ENCODE assay signal across 8 cellular contexts in genomic region chr1:154972517-154973343, GRCh38. TPM values are rescaled to one million over a fixed set of nuclear protein-coding genes. Genes with fewer than 3 reads are reported as not detected.
A peak's percentile ranks its signal among the peaks of the same experiment; 100 is the strongest.
DNase-seq lines count a peak whose midpoint lies in the region; ATAC-seq and TF ChIP-seq lines count a peak whose summit lies in the region.

No MANE protein-coding gene starts in this region.

- ATAC-seq in Panc1 (peak; percentile 25), HG03565 (IDR thresholded peaks at IDR 0.05; ENCODE audit: unreplicated experiment) (no peak)

- H3K27me3 ChIP-seq in Panc1 (ENCODE audit: control insufficient read depth, insufficient read depth, low read length) = no peaks in the 10 kb centered on the region
- no peaks in the 10 kb centered on the region for H3K27me3 ChIP-seq in endodermal cell (ENCODE audit: control insufficient read depth, insufficient read depth, low read length, poor library complexity, severe bottlenecking)
- H3K27me3 ChIP-seq in mucosa of rectum (ENCODE audit: control insufficient read depth in 2 of 2, insufficient read depth in 2 of 2, low read length in 2 of 2) = no peaks in the 10 kb centered on the region

- H3K27ac Mint-ChIP-seq in endodermal cell = no peak overlapping the region

- peaks cover 14% of the 10 kb centered on the region for H3K36me3 Mint-ChIP-seq in endodermal cell (ENCODE audit: low read depth)

- H3K9me3 ChIP-seq in Panc1 (ENCODE audit: control insufficient read depth, insufficient read depth, low read depth, low read length) = no peaks in the 10 kb centered on the region
- no peaks in the 10 kb centered on the region for H3K9me3 ChIP-seq in endodermal cell (ENCODE audit: control insufficient read depth, low read length)
- no peaks in the 10 kb centered on the region for H3K9me3 ChIP-seq in mucosa of rectum (ENCODE audit: control insufficient read depth in 2 of 2, low read length in 2 of 2)

- WGBS in endodermal cell (ENCODE audit: insufficient coverage in 1 of 2, insufficient read length in 1 of 2), 2 experiments = 5 to 7% methylated on average over 9 to 17 of the region's 18 CpGs

- no peaks in the 10 kb centered on the region; the same call in none of the 2 replicates for H3K36me3 ChIP-seq in Panc1 (ENCODE audit: control insufficient read depth, insufficient read depth, low read length)
- H3K36me3 ChIP-seq in endodermal cell (ENCODE audit: control insufficient read depth, insufficient read depth, low read length) = peaks cover 14% of the 10 kb centered on the region
- H3K36me3 ChIP-seq in mucosa of rectum (ENCODE audit: control insufficient read depth in 2 of 2, insufficient read depth in 2 of 2, low read length in 2 of 2) = peaks cover 10 to 25% of the 10 kb centered on the region in 2 donors

- H3K9ac ChIP-seq in endodermal cell (ENCODE audit: extremely low read depth, low read length, poor library complexity, severe bottlenecking) = peak overlapping the region; percentile 96
- H3K9ac ChIP-seq in mucosa of rectum (ENCODE audit: low read depth in 1 of 2, low read length in 2 of 2) = peak overlapping the region; percentile 79 to 99

- POLR2A ChIA-PET in Panc1 (lab: Charles Lee) = interaction anchor here (0.8 kb wide), 1 partner anchor 9 kb away, joined by 4 read pairs; no protein-coding TSS in a partner anchor

- DNase-seq in GM04504 (ENCODE audit: low read depth) (peak; percentile 91), Panc1 (ENCODE audit: low read depth, low spot score) (peak; percentile 93), endodermal cell (peak; percentile 98), MV-4-11 (lab: John Stamatoyannopoulos, UW) (no peak)
- no peak for DNase-seq in activated CD4-positive, alpha-beta T cell treated with anti-CD3 and anti-CD28 coated beads, Interleukin-2, amount 50 U/mL, for 1 hour
- no peak for DNase-seq in effector CD4-positive, alpha-beta T cell

- H3K27ac ChIP-seq in Panc1 (ENCODE audit: low read length) = peak overlapping the region; percentile 98
- H3K27ac ChIP-seq in endodermal cell (ENCODE audit: low read depth, low read length) = peak overlapping the region; percentile 97
- H3K27ac ChIP-seq in mucosa of rectum (ENCODE audit: low read depth in 2 of 2, low read length in 2 of 2) = peak overlapping the region; percentile 99

- intact Hi-C loops in Panc1 (cut with micrococcal nuclease; ENCODE audit: unreplicated experiment) = no loop called here

- in situ Hi-C loops in Panc1 (cut with HindIII; ENCODE audit: low pct_unique_long_range_greater_than_20kb, low sequenced_read_pairs) = no loop called here

- H3K4me3 ChIP-seq in Panc1 (ENCODE audit: low read depth in 2 of 2, low read length in 2 of 2) = peak overlapping the region; percentile 77 to 88
- H3K4me3 ChIP-seq in endodermal cell (ENCODE audit: low read length) = peak overlapping the region; percentile 99
- peak overlapping the region; percentile 55 to 96 for H3K4me3 ChIP-seq in mucosa of rectum (ENCODE audit: low read length in 2 of 2)

- H3K4me3 Mint-ChIP-seq in endodermal cell = no peak overlapping the region

- H3K4me1 Mint-ChIP-seq in endodermal cell = peaks cover 39% of the 10 kb centered on the region

- TF ChIP-seq CTCF in Panc1 (IDR thresholded peaks at IDR 0.05) (no peak), endodermal cell (conservative IDR thresholded peaks at IDR 0.05) (no peak)

- TSS peak; percentile 64 for BruUV-seq in Panc1 (replicated peaks; lab: Mats Ljungman, UMichigan)

- no peaks in the 10 kb centered on the region for H3K9me3 Mint-ChIP-seq in endodermal cell

- H3K4me1 ChIP-seq in Panc1 (ENCODE audit: control insufficient read depth, insufficient read depth, low read length) (peaks cover 51% of the 10 kb centered on the region), endodermal cell (ENCODE audit: control insufficient read depth, insufficient read depth, low read length) (peaks cover 6% of the 10 kb centered on the region), mucosa of rectum (ENCODE audit: control insufficient read depth in 2 of 2, insufficient read depth in 2 of 2, low read length in 2 of 2) (peaks cover 31 to 40% of the 10 kb centered on the region in 2 donors)

- no peaks in the 10 kb centered on the region for H3K27me3 Mint-ChIP-seq in endodermal cell (ENCODE audit: insufficient read depth)

- CTCF ChIA-PET in Panc1 (lab: Charles Lee) = interaction anchor here (0.6 to 1.0 kb wide), 2 partner anchors 45 to 56 kb away, joined by 4 to 5 read pairs; no protein-coding TSS in a partner anchor

RNA-seq across cellular contexts. Expression of gene CKS1B, which starts 1.8 kb away (rescaled TPM):
- 212 TPM for total RNA-seq in Panc1 (2021; ENCODE audit: unreplicated experiment)
- polyA plus RNA-seq in Panc1 (2012; ENCODE audit: insufficient read length) = 156 TPM
- total RNA-seq in endodermal cell = 100 to 1,000 TPM; 145 to 229 TPM
- polyA plus RNA-seq in endodermal cell (2013, experiment 1 of 2) = 355 TPM
- polyA plus RNA-seq in endodermal cell (2013, experiment 2 of 2) = 371 TPM

RNA-seq across cellular contexts. Expression of gene SHC1, which starts 2.2 kb away (rescaled TPM):
- 373 TPM for total RNA-seq in Panc1 (2021; ENCODE audit: unreplicated experiment)
- polyA plus RNA-seq in Panc1 (2012; ENCODE audit: insufficient read length) = 479 TPM
- 100 to 1,000 TPM; 157 to 231 TPM for total RNA-seq in endodermal cell
- polyA plus RNA-seq in endodermal cell (2013, experiment 1 of 2) = 134 TPM
- 135 TPM for polyA plus RNA-seq in endodermal cell (2013, experiment 2 of 2)

RNA-seq across cellular contexts. Expression of gene FLAD1, which starts 10.4 kb away (rescaled TPM):
- total RNA-seq in Panc1 (2021; ENCODE audit: unreplicated experiment) (72.8 TPM), endodermal cell (10 to 100 TPM; 61.9 to 65.0 TPM)
- polyA plus RNA-seq in Panc1 (2012; ENCODE audit: insufficient read length) = 61.9 TPM
- 54.8 TPM for polyA plus RNA-seq in endodermal cell (2013, experiment 1 of 2)
- 47.4 TPM for polyA plus RNA-seq in endodermal cell (2013, experiment 2 of 2)

RNA-seq across cellular contexts. Expression of gene PYGO2, which starts 11.1 kb away (rescaled TPM):
- total RNA-seq in Panc1 (2021; ENCODE audit: unreplicated experiment) (41.1 TPM), endodermal cell (10 to 100 TPM; 33.4 to 40.4 TPM)
- 27.3 TPM for polyA plus RNA-seq in Panc1 (2012; ENCODE audit: insufficient read length)
- polyA plus RNA-seq in endodermal cell (2013, experiment 1 of 2) = 35.0 TPM
- polyA plus RNA-seq in endodermal cell (2013, experiment 2 of 2) = 32.2 TPM

RNA-seq across cellular contexts. Expression of gene PBXIP1, which starts 16.8 kb away (rescaled TPM):
- 40.7 TPM for total RNA-seq in Panc1 (2021; ENCODE audit: unreplicated experiment)
- 64.9 TPM for polyA plus RNA-seq in Panc1 (2012; ENCODE audit: insufficient read length)
- 10 to 100 TPM; 42.5 to 61.3 TPM for total RNA-seq in endodermal cell
- polyA plus RNA-seq in endodermal cell (2013, experiment 1 of 2) = 38.9 TPM
- polyA plus RNA-seq in endodermal cell (2013, experiment 2 of 2) = 39.4 TPM

Comparison
In these comparisons a context has a peak if more than half of its experiments do, and no peak if none do; other contexts are left out.
1. DNase-seq: peak in GM04504 (single experiment), Panc1 (single experiment) and endodermal cell (single experiment); none in activated CD4-positive, alpha-beta T cell treated with anti-CD3 and anti-CD28 coated beads, Interleukin-2, amount 50 U/mL, for 1 hour (single experiment), effector CD4-positive, alpha-beta T cell (single experiment) and MV-4-11 (single experiment).
2. Peak in every context shown above with its lines, with median percentiles within 50 percentile points of each other: H3K27ac ChIP-seq and H3K4me3 ChIP-seq.